ENCODE assay signal across 21 cellular contexts in the genomic region with DNA sequence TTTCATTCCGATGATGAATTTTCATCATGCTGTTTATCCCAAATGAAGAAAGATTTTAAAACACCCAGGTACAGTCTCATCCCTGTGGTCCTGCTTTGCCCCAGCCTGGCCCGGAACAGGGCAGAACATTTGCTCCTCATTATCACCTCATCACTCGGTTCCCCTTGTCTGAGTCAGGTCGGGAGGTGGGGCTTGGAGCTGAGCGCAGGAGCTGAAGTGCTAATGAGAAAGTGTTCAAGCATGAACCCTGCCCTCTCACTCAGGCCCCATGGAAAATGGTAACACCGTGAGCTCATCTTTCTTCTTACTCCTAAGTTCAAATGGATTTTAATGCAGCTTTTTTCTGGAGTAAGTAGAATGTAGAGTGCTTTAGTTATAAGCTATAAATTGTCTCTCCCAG.
DNase-seq lines count a peak whose midpoint lies in the region; ATAC-seq, FAIRE-seq and TF ChIP-seq lines count a peak whose summit lies in the region.
"Had no signal": no experiment of that assay in that cellular context is flagged by ENCODE, and none has a peak within 500 bp of the region (broad histone marks: within the 10 kb centered on the region; RNA-seq: fewer than 3 reads in every experiment).

No MANE protein-coding gene starts in this region.

- peaks cover 4% of the 10 kb centered on the region for H3K4me1 Mint-ChIP-seq in progenitor cell of endocrine pancreas (ENCODE audit: low read depth)

- H3K27ac ChIP-seq in GM23248 (no peak overlapping the region), GM12878 (ENCODE audit: control insufficient read depth, insufficient read depth) (no peak overlapping the region), neuronal stem cell (replicated peaks; ENCODE audit: low read length) (no peak overlapping the region), WERI-Rb-1 (no peak overlapping the region)
- H3K27ac ChIP-seq: A549, C4-2B, Peyer's patch had no signal

- 7 to 9% methylated on average over 6 of the region's 6 CpGs for WGBS in GM23248 (ENCODE audit: low coverage in 1 of 2, low lambda C conversion rate in 2 of 2, missing lambda C conversion rate in 2 of 2), 2 experiments
- WGBS in GM12878 (ENCODE audit: insufficient coverage, insufficient replicate concordance, low lambda C conversion rate, missing lambda C conversion rate) = 33% methylated on average over 6 of the region's 6 CpGs
- WGBS in neuronal stem cell (ENCODE audit: extremely low coverage in 2 of 2, insufficient read length in 2 of 2, insufficient replicate concordance in 1 of 2), 2 donors = no CpG with 5 or more reads among the region's 6 CpGs

- in situ Hi-C loops in GM23248 (cut with MboI) = no loop called here
- in situ Hi-C loops in GM12878 (cut with MboI) = loop anchor here (25.0 kb wide), 1 partner anchor 88 kb away; no protein-coding TSS in a partner anchor

- SMC1A ChIA-PET in GM12878 (lab: Charles Lee; ENCODE audit: uncharacterized antibody, unreplicated experiment) = interaction anchor here (0.6 to 1.5 kb wide), 2 partner anchors 10 to 104 kb away, joined by 3 to 7 read pairs; no protein-coding TSS in a partner anchor

- FAIRE-seq in GM12878 (lab: Jason Lieb, UNC) = no peak
- FAIRE-seq: A549, GM19239 had no signal

- no peak overlapping the region for H2AK5ac ChIP-seq in neuronal stem cell (ENCODE audit: low read depth, low read length)

- no peak for TF ChIP-seq RAD21 in GM12878 (IDR thresholded peaks at IDR 0.05; ENCODE audit: insufficient read depth, low read depth, low read length)

- H3K4ac ChIP-seq in neuronal stem cell (ENCODE audit: low read length) = no peak overlapping the region

- H3K14ac ChIP-seq in neuronal stem cell (ENCODE audit: low read length) = no peak overlapping the region

- H3K79me1 ChIP-seq in neuronal stem cell (ENCODE audit: low read depth, low read length) = no peaks in the 10 kb centered on the region

- H2BK5ac ChIP-seq in neuronal stem cell (ENCODE audit: low read length) = no peak overlapping the region

- DNase-seq in GM23248 (peak; percentile 7), GM12878 (ENCODE audit: low read depth, low spot score) (no peak), iPS-NIHi7 (ENCODE audit: extremely low spot score) (peak; percentile 60), neuronal stem cell (ENCODE audit: low spot score) (no peak), WERI-Rb-1 (no peak), AML-193 (lab: John Stamatoyannopoulos, UW) (no peak), progenitor cell of endocrine pancreas (ENCODE audit: low spot score, unreplicated experiment) (no peak)
- DNase-seq in stimulated activated naive CD4-positive, alpha-beta T cell (lab: John Stamatoyannopoulos, UW) = no peak
- DNase-seq: DMS 273 treated with DMSO at 0.1 percent for 48 hours, GF-D8, H7, MG63, NCI-H1092, NCI-H146, NCI-H226, NCI-H524 treated with DMSO at 0.1 percent for 48 hours, Peyer's patch had no signal

- H2BK120ac ChIP-seq in neuronal stem cell (ENCODE audit: low read depth, low read length) = no peak overlapping the region

- no peak for TF ChIP-seq EP300 in GM12878 (IDR thresholded peaks at IDR 0.05; ENCODE audit: borderline replicate concordance in 1 of 2, control insufficient read depth in 1 of 2, low read depth in 2 of 2, low read length in 2 of 2)

- H3K36me3 ChIP-seq in GM23248 (ENCODE audit: low read depth) (no peaks in the 10 kb centered on the region), GM12878 (ENCODE audit: control insufficient read depth in 2 of 2, insufficient read depth in 2 of 2, low read length in 1 of 2) (no peaks in the 10 kb centered on the region), neuronal stem cell (replicated peaks in 1 of 2; ENCODE audit: control insufficient read depth in 2 of 2, insufficient read depth in 2 of 2, low read length in 2 of 2) (no peaks in the 10 kb centered on the region), WERI-Rb-1 (no peaks in the 10 kb centered on the region)
- H3K36me3 ChIP-seq: MG63, Peyer's patch had no signal

- intact Hi-C loops in GM12878 (cut with micrococcal nuclease; ENCODE audit: unreplicated experiment) = no loop called here

- H2AFZ ChIP-seq in GM23248 = no peak overlapping the region
- H2AFZ ChIP-seq in GM12878 (ENCODE audit: control insufficient read depth, low read depth, low read length) = no peak overlapping the region
- H2AFZ ChIP-seq in neuronal stem cell (ENCODE audit: low read length) = peak overlapping the region; percentile 59

- H3K4me2 ChIP-seq in GM23248 (ENCODE audit: unreplicated experiment) = no peak overlapping the region
- H3K4me2 ChIP-seq in GM12878 (ENCODE audit: control insufficient read depth, insufficient read depth) = no peak overlapping the region
- no peak overlapping the region for H3K4me2 ChIP-seq in neuronal stem cell (ENCODE audit: insufficient read depth, low read length, poor library complexity, severe bottlenecking)
- H3K4me2 ChIP-seq: A549 had no signal

- H3K36me3 Mint-ChIP-seq in progenitor cell of endocrine pancreas (ENCODE audit: insufficient read depth) = no peaks in the 10 kb centered on the region

- no peak overlapping the region for H3K4me3 Mint-ChIP-seq in progenitor cell of endocrine pancreas (ENCODE audit: low read depth)

- H3K79me2 ChIP-seq in GM23248 (ENCODE audit: insufficient read depth) (no peaks in the 10 kb centered on the region), GM12878 (ENCODE audit: control insufficient read depth, insufficient read depth, low read length) (no peaks in the 10 kb centered on the region)

- no peak overlapping the region for H2BK12ac ChIP-seq in neuronal stem cell (ENCODE audit: low read length)

- no peak overlapping the region for H4K91ac ChIP-seq in neuronal stem cell (ENCODE audit: low read depth, low read length, poor library complexity)

- H3K18ac ChIP-seq in neuronal stem cell (ENCODE audit: low read length) = no peak overlapping the region

- no peaks in the 10 kb centered on the region for H4K20me1 ChIP-seq in GM23248 (ENCODE audit: insufficient read depth)
- no peaks in the 10 kb centered on the region for H4K20me1 ChIP-seq in GM12878 (ENCODE audit: control insufficient read depth, insufficient read depth)

- peaks cover 83% of the 10 kb centered on the region for H3K27me3 Mint-ChIP-seq in progenitor cell of endocrine pancreas

- TF ChIP-seq POLR2A in GM12878 (IDR thresholded peaks at IDR 0.05; ENCODE audit: low read depth, low read length) = no peak

- no TSS peak for BruUV-seq in GM12878 (replicated peaks; lab: Mats Ljungman, UMichigan)

- H3K9me3 Mint-ChIP-seq in progenitor cell of endocrine pancreas (ENCODE audit: low read depth) = peaks cover 6% of the 10 kb centered on the region

- H3K9me2 ChIP-seq in GM23248 (ENCODE audit: insufficient read depth) = no peaks in the 10 kb centered on the region

- H3K27me3 ChIP-seq in GM23248 (replicated peaks; ENCODE audit: insufficient read depth) (peaks cover 10% of the 10 kb centered on the region; the same call in 1 of the 2 replicates), GM12878 (replicated peaks in 1 of 2; ENCODE audit: control insufficient read depth in 2 of 2, insufficient read depth in 2 of 2, low read length in 1 of 2) (peaks cover 0 to 2% of the 10 kb centered on the region in 2 experiments; a peak in 2 of 4 replicates), neuronal stem cell (ENCODE audit: control insufficient read depth in 3 of 3, insufficient read depth in 3 of 3, low read depth in 1 of 3, low read length in 3 of 3) (no peaks in the 10 kb centered on the region), WERI-Rb-1 (ENCODE audit: insufficient read depth, low read depth, severe bottlenecking) (no peaks in the 10 kb centered on the region)
- H3K27me3 ChIP-seq: MG63, Peyer's patch had no signal

- H3K9ac ChIP-seq in GM23248 = no peak overlapping the region
- H3K9ac ChIP-seq in GM12878 (ENCODE audit: control insufficient read depth, insufficient read depth, low read length) = no peak overlapping the region
- H3K9ac ChIP-seq in neuronal stem cell (ENCODE audit: low read depth, low read length, poor library complexity) = no peak overlapping the region

- H3F3A ChIP-seq in GM23248 (ENCODE audit: insufficient read depth) = no peaks in the 10 kb centered on the region

- peak; percentile 45 for ATAC-seq in GM12878
- ATAC-seq: A549, Right ventricle myocardium inferior had no signal

- TF ChIP-seq CTCF in GM12878 (IDR thresholded peaks at IDR 0.05 in 2 of 3, conservative IDR thresholded peaks at IDR 0.05 in 1 of 3; ENCODE audit: control insufficient read depth in 2 of 3, extremely low read depth in 1 of 3, insufficient read depth in 1 of 3, low read depth in 3 of 3, low read length in 3 of 3) (no peak), WERI-Rb-1 (IDR thresholded peaks at IDR 0.05; ENCODE audit: low read depth, low read length) (no peak), progenitor cell of endocrine pancreas (IDR thresholded peaks at IDR 0.05; ENCODE audit: unreplicated experiment) (no peak)

- CTCF ChIA-PET in GM12878 (lab: Yijun Ruan, JAX) = interaction anchor here (0.9 to 1.3 kb wide), 2 partner anchors 9 to 10 kb away, joined by 3 to 7 read pairs; no protein-coding TSS in a partner anchor

- H3K4me1 ChIP-seq in GM23248 (ENCODE audit: insufficient read depth) (no peaks in the 10 kb centered on the region), GM12878 (ENCODE audit: control insufficient read depth, insufficient read depth, low read length) (no peaks in the 10 kb centered on the region), neuronal stem cell (ENCODE audit: control insufficient read depth in 2 of 2, insufficient read depth in 1 of 2, low read depth in 1 of 2, low read length in 2 of 2) (peaks cover 0 to 1% of the 10 kb centered on the region in 2 donors)
- H3K4me1 ChIP-seq: A549, Peyer's patch had no signal

- RAD21 ChIA-PET in GM12878 (lab: Charles Lee; ENCODE audit: unreplicated experiment) = interaction anchor here (1.1 kb wide), 1 partner anchor 106 kb away, joined by 3 read pairs; no protein-coding TSS in a partner anchor

- POLR2A ChIA-PET in GM12878 (lab: Charles Lee) = no interaction called here

- H3K4me3 ChIP-seq in GM23248 = no peak overlapping the region
- no peak overlapping the region for H3K4me3 ChIP-seq in GM12878
- H3K4me3 ChIP-seq in neuronal stem cell (ENCODE audit: low read length in 2 of 2) = no peak overlapping the region
- H3K4me3 ChIP-seq in WERI-Rb-1 (ENCODE audit: low read depth, low read length) = no peak overlapping the region
- H3K4me3 ChIP-seq: A549, MG63, Peyer's patch had no signal

- no peak overlapping the region for H2BK15ac ChIP-seq in neuronal stem cell (ENCODE audit: low read length)

- no peak overlapping the region for H3K27ac Mint-ChIP-seq in progenitor cell of endocrine pancreas

- H3K9me3 ChIP-seq in GM23248 (ENCODE audit: low read depth) (no peaks in the 10 kb centered on the region), GM12878 (replicated peaks; ENCODE audit: control insufficient read depth, insufficient read depth, low read length) (no peaks in the 10 kb centered on the region), neuronal stem cell (replicated peaks in 1 of 2; ENCODE audit: control insufficient read depth in 2 of 2, insufficient read depth in 1 of 2, low read depth in 1 of 2, low read length in 2 of 2) (no peaks in the 10 kb centered on the region), WERI-Rb-1 (ENCODE audit: severe bottlenecking) (no peaks in the 10 kb centered on the region)
- H3K9me3 ChIP-seq: A549, MG63, Peyer's patch had no signal

- H4K8ac ChIP-seq in neuronal stem cell (ENCODE audit: low read depth, low read length) = no peak overlapping the region

- no peak overlapping the region for H3K23ac ChIP-seq in neuronal stem cell (ENCODE audit: low read depth, low read length, poor library complexity)

Comparison
In these comparisons a context has a peak if more than half of its experiments do, and no peak if none do; other contexts are left out.
1. DNase-seq: peak in GM23248 (single experiment) and iPS-NIHi7 (single experiment); none in GM12878 (single experiment), neuronal stem cell (single experiment), WERI-Rb-1 (single experiment), AML-193 (0 of 2), stimulated activated naive CD4-positive, alpha-beta T cell (0 of 6) and progenitor cell of endocrine pancreas (single experiment).